In the genomic region with DNA sequence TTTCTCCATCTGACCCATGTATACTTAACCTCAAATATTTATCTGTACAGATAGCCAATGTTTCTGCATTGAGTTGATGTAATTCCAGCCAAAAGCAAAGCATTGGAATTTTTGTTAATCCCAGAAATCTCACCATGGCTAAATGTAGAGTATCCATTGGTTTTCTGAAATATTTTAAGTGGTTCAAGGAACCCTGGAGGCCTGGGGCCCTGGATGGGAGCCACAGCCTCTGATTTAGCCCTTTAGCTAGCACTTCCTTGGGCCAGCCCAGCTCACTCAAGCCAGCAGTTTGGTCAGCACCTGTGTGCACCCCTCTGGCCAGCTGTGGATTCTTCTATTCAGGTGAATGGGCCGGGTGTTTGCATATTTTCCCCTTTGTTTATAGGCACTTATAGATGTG, we compare ENCODE assay signal across 18 cellular contexts. TPM values are rescaled to one million over a fixed set of nuclear protein-coding genes. Genes with fewer than 3 reads are reported as not detected.
A peak's percentile ranks its signal among the peaks of the same experiment; 100 is the strongest.
DNase-seq lines count a peak whose midpoint lies in the region; ATAC-seq and TF ChIP-seq lines count a peak whose summit lies in the region.
"Had no signal": no experiment of that assay in that cellular context is flagged by ENCODE, and none has a peak within 500 bp of the region (broad histone marks: within the 10 kb centered on the region; RNA-seq: fewer than 3 reads in every experiment).

No MANE protein-coding gene starts in this region.

- TF ChIP-seq POLR2A in transverse colon (IDR thresholded peaks at IDR 0.05): no peak

- no peak for TF ChIP-seq CTCF in transverse colon (IDR thresholded peaks at IDR 0.05)

- H3K9me3 ChIP-seq in SJCRH30 (replicated peaks) (no peaks in the 10 kb centered on the region), transverse colon (peaks cover 0 to 4% of the 10 kb centered on the region in 2 donors)
- H3K9me3 ChIP-seq: suprapubic skin had no signal

- TF ChIP-seq EP300 in transverse colon (IDR thresholded peaks at IDR 0.05; ENCODE audit: low read depth): no peak

- ATAC-seq in left colon: no peak
- ATAC-seq in GM21786 (IDR thresholded peaks at IDR 0.05; ENCODE audit: unreplicated experiment): no peak
- ATAC-seq: GM12878 had no signal

- H3K4me3 ChIP-seq in SJCRH30 (no peak overlapping the region), transverse colon (no peak overlapping the region)
- H3K4me3 ChIP-seq: GM12878, suprapubic skin had no signal

- intact Hi-C loops in left colon (cut with DNase I, micrococcal nuclease) (no loop called here), transverse colon (cut with DNase I; ENCODE audit: low total_unique reads) (no loop called here)

- DNase-seq in NCI-H146 (lab: John Stamatoyannopoulos, UW) (peak; percentile 28), NCI-H146 treated with DMSO at 0.1 percent for 48 hours (lab: John Stamatoyannopoulos, UW; ENCODE audit: unreplicated experiment) (no peak), SJCRH30 (peak; percentile 69 to 72), left colon (peak; percentile 32 to 33), transverse colon (no peak), ACHN (no peak), GM19240 (ENCODE audit: insufficient read length, low spot score) (no peak)
- DNase-seq: 8988T; activated CD4-positive, alpha-beta T cell treated with anti-CD3 and anti-CD28 coated beads for 48 hours; central memory CD4-positive, alpha-beta T cell; erythroblast; NK-92 treated with Interleukin-12 subunit alpha and Interleukin-12 subunit beta, amount 100 ng/mL, for 24 hours; T-helper 1 cell had no signal

- H3K27me3 ChIP-seq in SJCRH30 (no peaks in the 10 kb centered on the region), transverse colon (no peaks in the 10 kb centered on the region)
- H3K27me3 ChIP-seq: suprapubic skin had no signal

- in situ Hi-C loops in transverse colon (cut with MboI; ENCODE audit: low pct_ligation_motif_present in 1 of 4, low pct_unique_long_range_greater_than_20kb in 1 of 4, low sequenced_read_pairs in 3 of 4): loop anchor here in 1 of 4 donors (25.0 kb wide), 1 partner anchor 130 kb away; a partner anchor contains a TSS
- in situ Hi-C loops in ACHN (cut with HindIII; ENCODE audit: low pct_ligation_motif_present, low pct_unique_long_range_greater_than_20kb, low sequenced_read_pairs): loop anchor here (25.0 kb wide), 2 partner anchors 105 to 205 kb away; a partner anchor contains a TSS

- H3K27ac ChIP-seq in SJCRH30 (peak overlapping the region; percentile 8; the same call in 1 of the 2 replicates), transverse colon (peak overlapping the region; percentile 33 to 65 (median 61))
- H3K27ac ChIP-seq: suprapubic skin had no signal

- 40 to 70% methylated on average over 1 of the region's 1 CpG for WGBS in transverse colon (ENCODE audit: low coverage in 1 of 2), 2 donors

- peaks cover 24% of the 10 kb centered on the region for H3K4me1 ChIP-seq in SJCRH30
- peaks cover 7 to 28% (median 22%) of the 10 kb centered on the region in 4 donors for H3K4me1 ChIP-seq in transverse colon

- H3K36me3 ChIP-seq in SJCRH30 (no peaks in the 10 kb centered on the region), transverse colon (no peaks in the 10 kb centered on the region)
- H3K36me3 ChIP-seq: suprapubic skin had no signal

RNA-seq across cellular contexts. Expression of a gene that starts 18.8 kb away (rescaled TPM):
- total RNA-seq in SJCRH30 (2014; rRNA removed; shearing (Covaris generic)): not detected in 2 replicates
- total RNA-seq in left colon (100 to 1,000 TPM; 327 to 349 TPM), transverse colon (100 to 1,000 TPM; 228 to 468 (median 363) TPM)
- total RNA-seq: GM12878, myocyte, right cardiac atrium, suprapubic skin had no signal

RNA-seq across cellular contexts. Expression of a gene that starts 41.7 kb away (rescaled TPM):
- 31.4 and 32.1 TPM in 2 replicates for total RNA-seq in SJCRH30 (2014; rRNA removed; shearing (Covaris generic))
- total RNA-seq in left colon (1 to 10 TPM; 4.1 to 8.7 TPM), transverse colon (10 to 100 TPM in 3 of 4 donors, 1 to 10 TPM in 1; 8.2 to 34.1 (median 24.3) TPM)
- total RNA-seq: GM12878 had no signal

Comparison
In these comparisons a context has a peak if more than half of its experiments do, and no peak if none do; other contexts are left out.
1. DNase-seq: peak in NCI-H146 (single experiment), SJCRH30 (2 of 2) and left colon (2 of 2); none in NCI-H146 treated with DMSO at 0.1 percent for 48 hours (single experiment), transverse colon (single experiment), ACHN (single experiment) and GM19240 (single experiment).
2. RNA of a gene that starts 18.8 kb away (total RNA-seq): 228 to 468 TPM in transverse colon and 327 to 349 TPM in left colon; not detected in SJCRH30; every median in the first group is over 100 times any median in the second.